1 cellular context compared by ENCODE assay signal in the genomic region with DNA sequence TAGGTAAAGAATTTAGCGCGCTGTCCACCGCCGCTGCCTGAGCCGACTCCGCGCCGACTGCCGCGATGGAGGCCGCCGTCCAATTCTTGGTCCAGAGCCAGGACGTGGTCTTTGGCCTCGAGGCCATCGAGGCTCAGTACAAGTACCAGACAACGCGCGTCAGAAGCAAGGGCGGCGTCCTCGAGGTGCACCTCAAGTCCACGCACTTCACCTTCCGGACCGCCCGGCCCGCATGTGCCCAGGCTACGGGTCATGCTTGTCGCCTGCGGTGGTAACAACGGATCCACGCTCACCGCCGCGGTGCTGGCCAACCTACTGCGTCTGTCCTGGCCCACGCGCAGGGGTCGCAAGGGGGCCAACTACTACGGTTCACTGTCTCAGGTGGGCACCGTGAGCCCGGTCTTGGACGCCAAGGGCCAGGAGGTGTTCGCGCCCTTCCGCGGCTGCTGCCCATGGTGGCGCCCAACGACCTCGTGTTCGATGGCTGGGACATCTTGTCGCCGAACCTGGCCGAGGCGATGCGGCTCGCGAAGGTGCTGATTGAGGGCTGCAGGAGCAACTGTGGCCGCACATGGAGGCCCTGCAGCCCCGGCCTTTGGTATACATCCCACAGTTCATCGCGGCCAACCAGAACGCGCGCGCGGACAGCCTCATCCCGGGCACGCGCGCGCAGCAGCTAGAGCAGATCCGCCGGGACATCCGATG.
TF ChIP-seq lines count a peak whose summit lies in the region.

No MANE protein-coding gene starts in this region.

TF ChIP-seq in GM23338, 12 proteins besides CTCF, POLR2A, EP300 and RAD21 (continued from another document):
- TF ChIP-seq ZNF114 (CRISPR knock-in tag; IDR thresholded peaks at IDR 0.05) (no peak), EZH2phosphoT487 (IDR thresholded peaks at IDR 0.05; ENCODE audit: unreplicated experiment) (no peak), ZNF331 (CRISPR knock-in tag; IDR thresholded peaks at IDR 0.05; ENCODE audit: low read depth) (no peak)
- TF ChIP-seq, protein P1, sequence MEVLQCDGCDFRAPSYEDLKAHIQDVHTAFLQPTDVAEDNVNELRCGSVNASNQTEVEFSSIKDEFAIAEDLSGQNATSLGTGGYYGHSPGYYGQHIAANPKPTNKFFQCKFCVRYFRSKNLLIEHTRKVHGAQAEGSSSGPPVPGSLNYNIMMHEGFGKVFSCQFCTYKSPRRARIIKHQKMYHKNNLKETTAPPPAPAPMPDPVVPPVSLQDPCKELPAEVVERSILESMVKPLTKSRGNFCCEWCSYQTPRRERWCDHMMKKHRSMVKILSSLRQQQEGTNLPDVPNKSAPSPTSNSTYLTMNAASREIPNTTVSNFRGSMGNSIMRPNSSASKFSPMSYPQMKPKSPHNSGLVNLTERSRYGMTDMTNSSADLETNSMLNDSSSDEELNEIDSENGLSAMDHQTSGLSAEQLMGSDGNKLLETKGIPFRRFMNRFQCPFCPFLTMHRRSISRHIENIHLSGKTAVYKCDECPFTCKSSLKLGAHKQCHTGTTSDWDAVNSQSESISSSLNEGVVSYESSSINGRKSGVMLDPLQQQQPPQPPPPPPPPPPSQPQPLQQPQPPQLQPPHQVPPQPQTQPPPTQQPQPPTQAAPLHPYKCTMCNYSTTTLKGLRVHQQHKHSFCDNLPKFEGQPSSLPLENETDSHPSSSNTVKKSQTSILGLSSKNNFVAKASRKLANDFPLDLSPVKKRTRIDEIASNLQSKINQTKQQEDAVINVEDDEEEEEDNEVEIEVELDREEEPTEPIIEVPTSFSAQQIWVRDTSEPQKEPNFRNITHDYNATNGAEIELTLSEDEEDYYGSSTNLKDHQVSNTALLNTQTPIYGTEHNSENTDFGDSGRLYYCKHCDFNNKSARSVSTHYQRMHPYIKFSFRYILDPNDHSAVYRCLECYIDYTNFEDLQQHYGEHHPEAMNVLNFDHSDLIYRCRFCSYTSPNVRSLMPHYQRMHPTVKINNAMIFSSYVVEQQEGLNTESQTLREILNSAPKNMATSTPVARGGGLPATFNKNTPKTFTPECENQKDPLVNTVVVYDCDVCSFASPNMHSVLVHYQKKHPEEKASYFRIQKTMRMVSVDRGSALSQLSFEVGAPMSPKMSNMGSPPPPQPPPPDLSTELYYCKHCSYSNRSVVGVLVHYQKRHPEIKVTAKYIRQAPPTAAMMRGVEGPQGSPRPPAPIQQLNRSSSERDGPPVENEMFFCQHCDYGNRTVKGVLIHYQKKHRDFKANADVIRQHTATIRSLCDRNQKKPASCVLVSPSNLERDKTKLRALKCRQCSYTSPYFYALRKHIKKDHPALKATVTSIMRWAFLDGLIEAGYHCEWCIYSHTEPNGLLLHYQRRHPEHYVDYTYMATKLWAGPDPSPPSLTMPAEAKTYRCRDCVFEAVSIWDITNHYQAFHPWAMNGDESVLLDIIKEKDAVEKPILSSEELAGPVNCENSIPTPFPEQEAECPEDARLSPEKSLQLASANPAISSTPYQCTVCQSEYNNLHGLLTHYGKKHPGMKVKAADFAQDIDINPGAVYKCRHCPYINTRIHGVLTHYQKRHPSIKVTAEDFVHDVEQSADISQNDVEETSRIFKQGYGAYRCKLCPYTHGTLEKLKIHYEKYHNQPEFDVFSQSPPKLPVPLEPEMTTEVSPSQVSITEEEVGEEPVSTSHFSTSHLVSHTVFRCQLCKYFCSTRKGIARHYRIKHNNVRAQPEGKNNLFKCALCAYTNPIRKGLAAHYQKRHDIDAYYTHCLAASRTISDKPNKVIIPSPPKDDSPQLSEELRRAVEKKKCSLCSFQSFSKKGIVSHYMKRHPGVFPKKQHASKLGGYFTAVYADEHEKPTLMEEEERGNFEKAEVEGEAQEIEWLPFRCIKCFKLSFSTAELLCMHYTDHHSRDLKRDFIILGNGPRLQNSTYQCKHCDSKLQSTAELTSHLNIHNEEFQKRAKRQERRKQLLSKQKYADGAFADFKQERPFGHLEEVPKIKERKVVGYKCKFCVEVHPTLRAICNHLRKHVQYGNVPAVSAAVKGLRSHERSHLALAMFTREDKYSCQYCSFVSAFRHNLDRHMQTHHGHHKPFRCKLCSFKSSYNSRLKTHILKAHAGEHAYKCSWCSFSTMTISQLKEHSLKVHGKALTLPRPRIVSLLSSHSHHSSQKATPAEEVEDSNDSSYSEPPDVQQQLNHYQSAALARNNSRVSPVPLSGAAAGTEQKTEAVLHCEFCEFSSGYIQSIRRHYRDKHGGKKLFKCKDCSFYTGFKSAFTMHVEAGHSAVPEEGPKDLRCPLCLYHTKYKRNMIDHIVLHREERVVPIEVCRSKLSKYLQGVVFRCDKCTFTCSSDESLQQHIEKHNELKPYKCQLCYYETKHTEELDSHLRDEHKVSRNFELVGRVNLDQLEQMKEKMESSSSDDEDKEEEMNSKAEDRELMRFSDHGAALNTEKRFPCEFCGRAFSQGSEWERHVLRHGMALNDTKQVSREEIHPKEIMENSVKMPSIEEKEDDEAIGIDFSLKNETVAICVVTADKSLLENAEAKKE (CRISPR knock-in tag; IDR thresholded peaks at IDR 0.05) = no peak
